In genomic region chr15:25777047-25777446, GRCh38 we compare ENCODE assay signal across 16 cellular contexts.
"Had no signal": no experiment of that assay in that cellular context is flagged by ENCODE, and none has a peak within 500 bp of the region (broad histone marks: within the 10 kb centered on the region; RNA-seq: fewer than 3 reads in every experiment).

No MANE protein-coding gene starts in this region.

- H3K9me3 ChIP-seq: SJSA1, thoracic aorta, vagina had no signal

- H3K9me3 Mint-ChIP-seq: activated B cell treated with CpG ODN at 0.5 μM for 24 hours; activated CD4-positive, alpha-beta T cell treated with anti-CD3 and anti-CD28 coated beads, Interleukin-2, amount 10 ng/mL, durations not matched to agents 24 days and 14 days; activated T-helper 2 cell treated with anti-CD3 and anti-CD28 coated beads, Interferon-gamma antibody, Interleukin-2, Interleukin-4, amounts not matched to agents 10 μg/mL and 5 μg/mL and 100 μg/mL, durations not matched to agents 14 hours and 24 hours and 36 hours; memory B cell; nephron progenitor cell; stimulated activated effector memory CD8-positive, alpha-beta T cell treated with anti-CD3 and anti-CD28 coated beads, Interleukin-12 subunit alpha, Interleukin-12 subunit beta, amount 100 ng/mL, for 72 hours had no signal

- H3K4me3 Mint-ChIP-seq: activated B cell treated with CpG ODN at 0.5 μM for 24 hours; activated CD4-positive, alpha-beta T cell treated with anti-CD3 and anti-CD28 coated beads, Interleukin-2, amount 10 ng/mL, durations not matched to agents 24 days and 14 days; memory B cell; nephron progenitor cell; stimulated activated effector memory CD8-positive, alpha-beta T cell treated with anti-CD3 and anti-CD28 coated beads, Interleukin-12 subunit alpha, Interleukin-12 subunit beta, amount 100 ng/mL, for 72 hours had no signal

- H3K36me3 ChIP-seq: brain microvascular endothelial cell, vagina had no signal

- H3K27ac ChIP-seq: brain microvascular endothelial cell, thoracic aorta, vagina had no signal

- H3K36me3 Mint-ChIP-seq: memory B cell had no signal

- H3K27me3 Mint-ChIP-seq: activated CD4-positive, alpha-beta T cell treated with anti-CD3 and anti-CD28 coated beads, Interleukin-2, amount 10 ng/mL, durations not matched to agents 24 days and 14 days had no signal

- H3K27me3 ChIP-seq: brain microvascular endothelial cell, SJSA1, vagina had no signal

- H3K27ac Mint-ChIP-seq: activated B cell treated with CpG ODN at 0.5 μM for 24 hours; memory B cell; stimulated activated effector memory CD8-positive, alpha-beta T cell treated with anti-CD3 and anti-CD28 coated beads, Interleukin-12 subunit alpha, Interleukin-12 subunit beta, amount 100 ng/mL, for 72 hours had no signal

- H3K4me3 ChIP-seq: SJSA1, thoracic aorta, vagina had no signal

- ATAC-seq: left ventricle myocardium superior; stimulated activated effector memory CD8-positive, alpha-beta T cell treated with anti-CD3 and anti-CD28 coated beads, Interleukin-12 subunit alpha, Interleukin-12 subunit beta, amount 100 ng/mL, for 72 hours had no signal

- H3K4me1 Mint-ChIP-seq: stimulated activated effector memory CD8-positive, alpha-beta T cell treated with anti-CD3 and anti-CD28 coated beads, Interleukin-12 subunit alpha, Interleukin-12 subunit beta, amount 100 ng/mL, for 72 hours had no signal

- DNase-seq: activated B cell treated with CpG ODN at 0.5 μM for 24 hours; activated CD4-positive, alpha-beta T cell treated with anti-CD3 and anti-CD28 coated beads, Interleukin-2, amount 10 ng/mL, durations not matched to agents 24 days and 14 days; activated naive CD4-positive, alpha-beta T cell treated with anti-CD3 and anti-CD28 coated beads, Interleukin-2, amount 50 U/mL, for 16 hours; brain microvascular endothelial cell; cerebellar nuclear complex; hippocampal formation; left ventricle myocardium superior; nephron progenitor cell; stimulated activated CD4-positive, alpha-beta T cell treated with anti-CD3 and anti-CD28 coated beads, Interleukin-12 subunit alpha, Interleukin-12 subunit beta, amount 100 ng/mL, for 4 hours; stimulated activated CD4-positive, alpha-beta T cell treated with anti-CD3 and anti-CD28 coated beads, Interleukin-2, amount 100 ng/mL, for 24 hours had no signal
